8 cellular contexts compared by ENCODE assay signal in the genomic region with DNA sequence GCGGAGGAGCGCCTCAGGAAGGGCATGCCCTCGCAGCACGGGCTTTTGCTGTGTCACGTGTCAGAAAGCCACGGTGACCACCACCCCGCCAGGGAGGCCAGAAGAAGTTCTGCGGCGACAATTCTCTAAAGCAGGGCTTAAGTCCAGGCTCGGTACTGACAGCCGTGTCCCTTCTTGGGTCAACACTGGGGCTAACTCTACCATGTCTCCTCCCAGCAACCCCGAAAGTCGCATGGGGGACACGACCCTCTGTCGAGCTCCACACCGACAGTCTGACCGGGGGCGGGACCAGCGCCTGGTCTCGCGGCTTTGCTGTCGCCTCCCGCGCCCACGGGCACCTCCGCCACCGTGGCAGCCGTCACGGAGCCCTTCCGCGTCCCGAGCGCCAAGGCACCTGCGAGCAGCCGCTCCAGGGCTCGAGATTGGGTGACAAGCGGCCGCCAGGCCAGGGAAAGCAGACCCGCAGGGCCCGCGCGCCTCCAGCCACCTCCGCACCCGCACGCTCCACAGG. TPM values are rescaled to one million over a fixed set of nuclear protein-coding genes. Genes with fewer than 3 reads are reported as not detected.
A peak's percentile ranks its signal among the peaks of the same experiment; 100 is the strongest.
DNase-seq lines count a peak whose midpoint lies in the region; ATAC-seq and TF ChIP-seq lines count a peak whose summit lies in the region.

No MANE protein-coding gene starts in this region.

- peak overlapping the region; percentile 46 for H3K27ac ChIP-seq in effector memory CD4-positive, alpha-beta T cell (ENCODE audit: insufficient read depth, low read length, poor library complexity, severe bottlenecking)

- no peaks in the 10 kb centered on the region for H3K9me3 ChIP-seq in effector memory CD4-positive, alpha-beta T cell (ENCODE audit: control insufficient read depth, low read length)

- DNase-seq in ELF-1 (ENCODE audit: low read depth, low spot score) = peak; percentile 46
- DNase-seq in HuH-7.5 (ENCODE audit: low spot score) = peak; percentile 54
- peak in 2 of 3 donors; percentile 3 for DNase-seq in effector memory CD4-positive, alpha-beta T cell
- DNase-seq in mesothelial cell of epicardium (ENCODE audit: low spot score in 2 of 2, unreplicated experiment in 2 of 2) = no peak
- DNase-seq in stimulated activated naive CD8-positive, alpha-beta T cell treated with anti-CD3 and anti-CD28 coated beads, Interleukin-15, amount 100 ng/mL, for 72 hours = peak in 1 of 2 donors; percentile 38
- DNase-seq in amniotic stem cell (lab: John Stamatoyannopoulos, UW) = no peak

- peaks cover 29% of the 10 kb centered on the region for H3K4me1 Mint-ChIP-seq in mesothelial cell of epicardium
- peaks cover 38% of the 10 kb centered on the region for H3K4me1 Mint-ChIP-seq in stimulated activated naive CD8-positive, alpha-beta T cell treated with anti-CD3 and anti-CD28 coated beads, Interleukin-15, amount 100 ng/mL, for 72 hours

- peak overlapping the region; percentile 75 for H3K4me3 Mint-ChIP-seq in mesothelial cell of epicardium
- peak overlapping the region; percentile 81 to 92 for H3K4me3 Mint-ChIP-seq in stimulated activated naive CD8-positive, alpha-beta T cell treated with anti-CD3 and anti-CD28 coated beads, Interleukin-15, amount 100 ng/mL, for 72 hours

- peak overlapping the region; percentile 92 for H3K4me3 ChIP-seq in WI38 (ENCODE audit: low read depth, low read length)
- peak overlapping the region; percentile 96 for H3K4me3 ChIP-seq in effector memory CD4-positive, alpha-beta T cell (ENCODE audit: insufficient read depth, low read depth, low read length, poor library complexity, severe bottlenecking)

- ATAC-seq in GM21526 (IDR thresholded peaks at IDR 0.05; ENCODE audit: low FRiP score, unreplicated experiment) = peak; percentile 23
- ATAC-seq in stimulated activated naive CD8-positive, alpha-beta T cell treated with anti-CD3 and anti-CD28 coated beads, Interleukin-15, amount 100 ng/mL, for 72 hours = peak; percentile 21

- peaks cover 10% of the 10 kb centered on the region for H3K4me1 ChIP-seq in effector memory CD4-positive, alpha-beta T cell (ENCODE audit: control insufficient read depth, insufficient read depth, low read length, poor library complexity, severe bottlenecking)

- TF ChIP-seq CTCF in WI38 (IDR thresholded peaks at IDR 0.05; ENCODE audit: low read depth, low read length) (no peak), mesothelial cell of epicardium (IDR thresholded peaks at IDR 0.05; ENCODE audit: unreplicated experiment) (no peak)

- no peaks in the 10 kb centered on the region for H3K27me3 ChIP-seq in effector memory CD4-positive, alpha-beta T cell (replicated peaks; ENCODE audit: control insufficient read depth, insufficient read depth, low read length, poor library complexity, severe bottlenecking)

- peak overlapping the region; percentile 97 for H3K27ac Mint-ChIP-seq in mesothelial cell of epicardium
- H3K27ac Mint-ChIP-seq in stimulated activated naive CD8-positive, alpha-beta T cell treated with anti-CD3 and anti-CD28 coated beads, Interleukin-15, amount 100 ng/mL, for 72 hours = peak overlapping the region; percentile 98

- H3K36me3 ChIP-seq in effector memory CD4-positive, alpha-beta T cell (ENCODE audit: control insufficient read depth, insufficient read depth, low read length) = no peaks in the 10 kb centered on the region

- peaks cover 1% of the 10 kb centered on the region for H3K36me3 Mint-ChIP-seq in mesothelial cell of epicardium

- no peaks in the 10 kb centered on the region for H3K27me3 Mint-ChIP-seq in mesothelial cell of epicardium (ENCODE audit: low read depth)
- no peaks in the 10 kb centered on the region for H3K27me3 Mint-ChIP-seq in stimulated activated naive CD8-positive, alpha-beta T cell treated with anti-CD3 and anti-CD28 coated beads, Interleukin-15, amount 100 ng/mL, for 72 hours

- H3K9me3 Mint-ChIP-seq in mesothelial cell of epicardium = peaks cover 5% of the 10 kb centered on the region
- peaks cover 4 to 15% of the 10 kb centered on the region in 2 donors for H3K9me3 Mint-ChIP-seq in stimulated activated naive CD8-positive, alpha-beta T cell treated with anti-CD3 and anti-CD28 coated beads, Interleukin-15, amount 100 ng/mL, for 72 hours

RNA-seq across cellular contexts. Expression of gene NANP, which starts 0.5 kb away (rescaled TPM):
- total RNA-seq in mesothelial cell of epicardium = 6.3 to 6.7 TPM (median 6.5 TPM) in 3 replicates

RNA-seq across cellular contexts. Expression of gene NINL, which starts 37.9 kb away (rescaled TPM):
- 79.4 to 85.9 TPM (median 83.5 TPM) in 3 replicates for total RNA-seq in mesothelial cell of epicardium

Comparison
In these comparisons a context has a peak if more than half of its experiments do, and no peak if none do; other contexts are left out.
1. DNase-seq: peak in ELF-1 (single experiment), HuH-7.5 (single experiment) and effector memory CD4-positive, alpha-beta T cell (2 of 3); none in mesothelial cell of epicardium (0 of 2) and amniotic stem cell (single experiment).